In the genomic region with DNA sequence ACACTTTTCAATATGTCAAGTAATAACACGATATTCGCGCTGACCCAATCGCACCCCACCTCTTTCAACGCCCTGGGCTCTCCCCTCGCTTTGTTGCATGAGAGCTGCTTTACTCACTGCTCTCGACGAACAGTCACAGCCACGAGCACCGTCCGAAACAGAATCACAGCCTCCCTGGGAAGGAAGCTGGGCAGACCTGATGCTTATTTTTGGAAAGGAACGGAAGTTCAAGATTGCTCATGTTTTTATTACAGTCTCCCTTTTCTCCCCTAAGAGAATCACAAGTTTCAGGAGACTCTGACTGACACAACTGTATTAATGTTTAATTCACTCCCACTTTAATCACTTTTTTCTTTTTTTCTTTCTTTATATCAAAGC, we compare ENCODE assay signal across 8 cellular contexts.
DNase-seq lines count a peak whose midpoint lies in the region; ATAC-seq, FAIRE-seq and TF ChIP-seq lines count a peak whose summit lies in the region.

No MANE protein-coding gene starts in this region.

- H4K20me1 ChIP-seq in BLaER1 treated with 17β-estradiol and CSF1 and Interleukin-3, amounts not matched to agents 10 nM and 100 nM, result peaks cover 99 to 100% (median 100%) of the 10 kb centered on the region in 11 experiments

- H3K9me3 Mint-ChIP-seq in activated naive CD4-positive, alpha-beta T cell treated with anti-CD3 and anti-CD28 coated beads for 36 hours, result no peaks in the 10 kb centered on the region
- H3K9me3 Mint-ChIP-seq in natural killer cell, result no peaks in the 10 kb centered on the region

- no peaks in the 10 kb centered on the region for H3K27me3 Mint-ChIP-seq in activated naive CD4-positive, alpha-beta T cell treated with anti-CD3 and anti-CD28 coated beads for 36 hours (ENCODE audit: low read depth)
- H3K27me3 Mint-ChIP-seq in natural killer cell (ENCODE audit: low read depth in 2 of 2), result no peaks in the 10 kb centered on the region

- CTCF ChIA-PET in activated naive CD4-positive, alpha-beta T cell treated with anti-CD3 and anti-CD28 coated beads for 36 hours (lab: Charles Lee), result interaction anchor here (0.6 to 1.1 kb wide), 2 partner anchors 24 to 64 kb away, joined by 3 read pairs; no protein-coding TSS in a partner anchor

- H3K36me3 Mint-ChIP-seq in activated naive CD4-positive, alpha-beta T cell treated with anti-CD3 and anti-CD28 coated beads for 36 hours (ENCODE audit: low read depth), result peaks cover 28% of the 10 kb centered on the region
- H3K36me3 Mint-ChIP-seq in natural killer cell, result peaks cover 5% of the 10 kb centered on the region

- H3K9ac ChIP-seq in BLaER1 treated with 17β-estradiol and CSF1 and Interleukin-3, amounts not matched to agents 10 nM and 100 nM, result peak overlapping the region; percentile 20 to 75 (median 70); a peak in 20 of 22 replicates
- H3K9ac ChIP-seq in kidney (ENCODE audit: low read length in 2 of 2) (no peak overlapping the region), colonic mucosa (ENCODE audit: low read depth in 2 of 2, low read length in 2 of 2) (no peak overlapping the region)

- FAIRE-seq in kidney (lab: Jason Lieb, UNC), result no peak

- H3K4me1 Mint-ChIP-seq in activated naive CD4-positive, alpha-beta T cell treated with anti-CD3 and anti-CD28 coated beads for 36 hours (ENCODE audit: low read depth), result peaks cover 87% of the 10 kb centered on the region
- peaks cover 80 to 83% of the 10 kb centered on the region in 2 donors for H3K4me1 Mint-ChIP-seq in natural killer cell

- TF ChIP-seq CTCF in natural killer cell (IDR thresholded peaks at IDR 0.05), result no peak
- TF ChIP-seq CTCF in kidney (IDR thresholded peaks at IDR 0.05; ENCODE audit: borderline replicate concordance, extremely low read depth, insufficient read depth), result no peak
- no peak for TF ChIP-seq CTCF in colonic mucosa (IDR thresholded peaks at IDR 0.05)

- no peaks in the 10 kb centered on the region for H3K27me3 ChIP-seq in BLaER1 treated with 17β-estradiol and CSF1 and Interleukin-3, amounts not matched to agents 10 nM and 100 nM
- no peaks in the 10 kb centered on the region for H3K27me3 ChIP-seq in colonic mucosa

- peak overlapping the region; percentile 84 for H3K27ac Mint-ChIP-seq in activated naive CD4-positive, alpha-beta T cell treated with anti-CD3 and anti-CD28 coated beads for 36 hours
- peak overlapping the region; percentile 76 to 86 for H3K27ac Mint-ChIP-seq in natural killer cell

- DNase-seq in activated naive CD4-positive, alpha-beta T cell treated with anti-CD3 and anti-CD28 coated beads for 36 hours, result peak; percentile 55
- peak; percentile 46 for DNase-seq in natural killer cell
- no peak for DNase-seq in kidney
- no peak for DNase-seq in colonic mucosa
- DNase-seq in OCI-M2 (lab: John Stamatoyannopoulos, UW; ENCODE audit: unreplicated experiment), result no peak

- intact Hi-C loops in activated naive CD4-positive, alpha-beta T cell treated with anti-CD3 and anti-CD28 coated beads for 36 hours (cut with micrococcal nuclease), result loop anchor here (1.0 kb wide), 1 partner anchor 62 kb away; no protein-coding TSS in a partner anchor
- intact Hi-C loops in natural killer cell (cut with micrococcal nuclease) (loop anchor here (2.0 kb wide), 3 partner anchors 14 to 66 kb away; no protein-coding TSS in a partner anchor), kidney (cut with DNase I) (no loop called here), colonic mucosa (cut with DNase I) (no loop called here)

- H3K4me1 ChIP-seq in BLaER1 treated with 17β-estradiol and CSF1 and Interleukin-3, amounts not matched to agents 10 nM and 100 nM, result peaks cover 76 to 97% (median 95%) of the 10 kb centered on the region in 10 experiments
- H3K4me1 ChIP-seq in kidney (ENCODE audit: control insufficient read depth in 1 of 2, insufficient read depth in 1 of 2, low read depth in 1 of 2, low read length in 2 of 2), result peaks cover 7 to 19% of the 10 kb centered on the region in 2 donors
- peaks cover 6% of the 10 kb centered on the region for H3K4me1 ChIP-seq in colonic mucosa

- H3K36me3 ChIP-seq in BLaER1 treated with 17β-estradiol and CSF1 and Interleukin-3, amounts not matched to agents 10 nM and 100 nM, result peaks cover 37 to 69% (median 54%) of the 10 kb centered on the region in 11 experiments
- no peaks in the 10 kb centered on the region for H3K36me3 ChIP-seq in kidney (ENCODE audit: control insufficient read depth in 1 of 2, insufficient read depth in 2 of 2, low read length in 2 of 2)
- H3K36me3 ChIP-seq in colonic mucosa, result no peaks in the 10 kb centered on the region

- H3K4me3 ChIP-seq in BLaER1 treated with 17β-estradiol and CSF1 and Interleukin-3, amounts not matched to agents 10 nM and 100 nM, result peak overlapping the region; percentile 1 to 51 (median 37); a peak in 15 of 20 replicates
- H3K4me3 ChIP-seq in kidney (ENCODE audit: low read length in 2 of 2) (no peak overlapping the region), colonic mucosa (no peak overlapping the region)

- H3K4me2 ChIP-seq in BLaER1 treated with 17β-estradiol and CSF1 and Interleukin-3, amounts not matched to agents 10 nM and 100 nM, result peak overlapping the region; percentile 74 to 98 (median 94)

- H3K27ac ChIP-seq in BLaER1 treated with 17β-estradiol and CSF1 and Interleukin-3, amounts not matched to agents 10 nM and 100 nM, result peak overlapping the region; percentile 34 to 81 (median 73); a peak in 21 of 22 replicates
- H3K27ac ChIP-seq in kidney (ENCODE audit: low read depth in 2 of 2, low read length in 2 of 2), result no peak overlapping the region
- H3K27ac ChIP-seq in colonic mucosa, result no peak overlapping the region

- no peaks in the 10 kb centered on the region for H3K9me3 ChIP-seq in BLaER1 treated with 17β-estradiol and CSF1 and Interleukin-3, amounts not matched to agents 10 nM and 100 nM (replicated peaks in 1 of 11)
- H3K9me3 ChIP-seq in kidney (ENCODE audit: control insufficient read depth in 1 of 2, low read length in 2 of 2), result no peaks in the 10 kb centered on the region
- H3K9me3 ChIP-seq in colonic mucosa, result no peaks in the 10 kb centered on the region

- H3K4me3 Mint-ChIP-seq in activated naive CD4-positive, alpha-beta T cell treated with anti-CD3 and anti-CD28 coated beads for 36 hours, result peak overlapping the region; percentile 1
- peak overlapping the region; percentile 70 for H3K4me3 Mint-ChIP-seq in natural killer cell

- ATAC-seq in GM19395 (IDR thresholded peaks at IDR 0.05; ENCODE audit: unreplicated experiment) (peak; percentile 74), HG03432 (IDR thresholded peaks at IDR 0.05; ENCODE audit: unreplicated experiment) (peak; percentile 73), natural killer cell (peak; percentile 43 to 64 (median 59))

Comparison
In these comparisons a context has a peak if more than half of its experiments do, and no peak if none do; other contexts are left out.
1. H3K27ac ChIP-seq: peak in BLaER1 treated with 17β-estradiol and CSF1 and Interleukin-3, amounts not matched to agents 10 nM and 100 nM (11 of 11); none in kidney (0 of 2) and colonic mucosa (single experiment).
2. H3K4me3 ChIP-seq: peak in BLaER1 treated with 17β-estradiol and CSF1 and Interleukin-3, amounts not matched to agents 10 nM and 100 nM (10 of 10); none in kidney (0 of 2) and colonic mucosa (single experiment).
3. H3K9ac ChIP-seq: peak in BLaER1 treated with 17β-estradiol and CSF1 and Interleukin-3, amounts not matched to agents 10 nM and 100 nM (11 of 11); none in kidney (0 of 2) and colonic mucosa (0 of 2).
4. DNase-seq: peak in activated naive CD4-positive, alpha-beta T cell treated with anti-CD3 and anti-CD28 coated beads for 36 hours (single experiment) and natural killer cell (single experiment); none in kidney (single experiment), colonic mucosa (single experiment) and OCI-M2 (single experiment).
5. intact Hi-C loops: an anchor here in activated naive CD4-positive, alpha-beta T cell treated with anti-CD3 and anti-CD28 coated beads for 36 hours (1.0 kb wide) and natural killer cell (2.0 kb wide); none called in kidney and colonic mucosa.
6. Peak in every context shown above with its lines, with median percentiles within 50 percentile points of each other: ATAC-seq.